In the genomic region with DNA sequence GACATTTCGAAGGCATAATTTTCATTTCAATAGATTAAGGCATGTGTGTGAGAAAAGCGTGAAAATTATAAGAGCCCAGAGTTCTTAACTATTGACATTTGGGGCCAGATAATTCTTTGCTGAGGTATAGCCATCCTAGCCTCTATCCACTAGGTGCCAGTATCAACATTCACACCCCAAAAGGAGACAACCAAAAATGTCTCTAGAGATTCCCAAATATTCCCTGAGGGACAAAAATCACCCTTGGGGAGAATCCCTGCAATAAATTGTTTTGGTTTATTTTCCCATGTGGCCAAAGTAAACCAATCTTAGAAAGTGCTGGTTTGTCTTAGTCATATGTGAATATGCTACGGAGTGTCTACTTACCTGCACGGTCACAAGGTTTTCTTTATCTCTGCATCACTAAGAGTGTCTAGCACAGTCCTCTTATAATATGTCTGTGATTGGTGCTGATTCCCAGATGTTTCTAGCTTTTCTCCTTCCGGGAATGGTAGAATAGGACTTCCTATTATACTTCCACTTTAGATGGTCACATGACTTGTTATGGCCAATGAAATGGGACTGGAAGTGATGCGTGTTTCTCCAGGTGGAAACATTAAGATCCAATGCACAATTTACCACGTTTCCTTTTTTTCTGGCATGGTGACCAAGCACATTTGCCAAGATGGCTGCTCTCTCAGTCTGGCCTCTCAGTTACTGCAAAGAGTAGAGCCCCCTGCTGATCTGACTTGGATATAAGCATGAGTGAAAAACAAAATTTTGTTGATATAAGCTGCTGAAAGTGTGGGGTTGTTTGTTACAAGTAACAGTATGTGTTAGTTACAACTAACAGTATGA, we compare ENCODE assay signal across 1 cellular context.
TF ChIP-seq lines count a peak whose summit lies in the region.

No MANE protein-coding gene starts in this region.

TF ChIP-seq in HepG2, 621 proteins besides CTCF, POLR2A, EP300 and RAD21 (continued from another document):
- TF ChIP-seq, protein P1, sequence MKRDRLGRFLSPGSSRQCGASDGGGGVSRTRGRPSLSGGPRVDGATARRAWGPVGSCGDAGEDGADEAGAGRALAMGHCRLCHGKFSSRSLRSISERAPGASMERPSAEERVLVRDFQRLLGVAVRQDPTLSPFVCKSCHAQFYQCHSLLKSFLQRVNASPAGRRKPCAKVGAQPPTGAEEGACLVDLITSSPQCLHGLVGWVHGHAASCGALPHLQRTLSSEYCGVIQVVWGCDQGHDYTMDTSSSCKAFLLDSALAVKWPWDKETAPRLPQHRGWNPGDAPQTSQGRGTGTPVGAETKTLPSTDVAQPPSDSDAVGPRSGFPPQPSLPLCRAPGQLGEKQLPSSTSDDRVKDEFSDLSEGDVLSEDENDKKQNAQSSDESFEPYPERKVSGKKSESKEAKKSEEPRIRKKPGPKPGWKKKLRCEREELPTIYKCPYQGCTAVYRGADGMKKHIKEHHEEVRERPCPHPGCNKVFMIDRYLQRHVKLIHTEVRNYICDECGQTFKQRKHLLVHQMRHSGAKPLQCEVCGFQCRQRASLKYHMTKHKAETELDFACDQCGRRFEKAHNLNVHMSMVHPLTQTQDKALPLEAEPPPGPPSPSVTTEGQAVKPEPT (CRISPR knock-in tag; IDR thresholded peaks at IDR 0.05; ENCODE audit: low read depth) = no peak
- no peak for TF ChIP-seq SSRP1 (CRISPR knock-in tag; IDR thresholded peaks at IDR 0.05)
- no peak for TF ChIP-seq ZFP36L2 (CRISPR knock-in tag; IDR thresholded peaks at IDR 0.05)
- TF ChIP-seq ZMYM4 (CRISPR knock-in tag; IDR thresholded peaks at IDR 0.05) = peak; percentile 41; the same call in 1 of the 2 replicates
- peak; percentile 80 for TF ChIP-seq ZNF644 (CRISPR knock-in tag; IDR thresholded peaks at IDR 0.05; ENCODE audit: low read depth)
- no peak for TF ChIP-seq CBX2 (IDR thresholded peaks at IDR 0.05; ENCODE audit: low read depth, low read length)
- TF ChIP-seq CBX2 (CRISPR knock-in tag; IDR thresholded peaks at IDR 0.05; ENCODE audit: low read depth) = no peak
- TF ChIP-seq EHMT2 (IDR thresholded peaks at IDR 0.05; ENCODE audit: borderline replicate concordance, low read depth, low read length) = peak; percentile 91
